21 cellular contexts compared by ENCODE assay signal in the genomic region with DNA sequence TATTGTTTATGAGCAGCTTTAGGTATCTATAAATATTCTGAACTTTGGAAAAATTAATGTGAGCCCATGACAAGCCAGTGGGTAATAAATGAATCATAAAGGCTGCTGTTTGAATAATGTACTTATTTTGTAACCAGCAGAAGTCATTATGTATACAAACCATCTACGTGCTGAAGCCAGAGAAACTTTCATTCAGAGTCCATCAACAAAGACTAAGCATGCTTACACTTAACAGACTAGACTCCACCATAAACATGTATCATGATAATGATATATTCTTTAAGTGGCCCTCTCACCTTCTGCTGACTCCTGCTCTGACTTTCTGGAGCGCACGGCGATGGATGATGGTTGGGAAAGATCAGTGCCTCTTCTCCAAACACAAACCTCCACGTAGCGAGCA.
"Had no signal": no experiment of that assay in that cellular context is flagged by ENCODE, and none has a peak within 500 bp of the region (broad histone marks: within the 10 kb centered on the region; RNA-seq: fewer than 3 reads in every experiment).

No MANE protein-coding gene starts in this region.

- H3K9ac ChIP-seq: parathyroid adenoma had no signal

- H3K4me3 ChIP-seq: colonic mucosa, heart left ventricle, psoas muscle, right lobe of liver, testis, transverse colon had no signal

- H3K4me1 ChIP-seq: colonic mucosa, parathyroid adenoma, psoas muscle, right lobe of liver, testis, transverse colon had no signal

- H3K9me3 ChIP-seq: colonic mucosa, testis had no signal

- ATAC-seq: naive thymus-derived CD4-positive, alpha-beta T cell; psoas muscle; right lobe of liver; stimulated activated naive B cell treated with anti-CD40 and anti-IgM and Interleukin-4, amounts not matched to agents 10 μg/mL and 1 μg/mL and 100 μg/mL, for 72 hours; stimulated activated naive CD8-positive, alpha-beta T cell treated with anti-CD3 and anti-CD28 coated beads, Interleukin-15, amount 100 ng/mL, for 72 hours had no signal

- H3K79me2 ChIP-seq: parathyroid adenoma had no signal

- FAIRE-seq: frontal cortex, islet of Langerhans had no signal

- H3K36me3 ChIP-seq: colonic mucosa, heart left ventricle, right lobe of liver, transverse colon had no signal

- H3K27ac ChIP-seq: colonic mucosa, parathyroid adenoma, psoas muscle, right lobe of liver, testis, transverse colon had no signal

- DNase-seq: cerebellar nuclear complex; colonic mucosa; endodermal cell; heart left ventricle; hypothalamus; kidney glomerular epithelial cell; mammary epithelial cell; naive thymus-derived CD4-positive, alpha-beta T cell; nephron progenitor cell; psoas muscle; retina; right lobe of liver; stimulated activated CD4-positive, alpha-beta T cell treated with anti-CD3 and anti-CD28 coated beads, Interleukin-2, amount 100 ng/mL, for 24 hours; stimulated activated CD4-positive, alpha-beta T cell treated with anti-CD3 and anti-CD28 coated beads, Interleukin-4, amount 100 ng/mL, for 4 hours; stimulated activated naive B cell treated with anti-CD40 and anti-IgM and Interleukin-4, amounts not matched to agents 10 μg/mL and 1 μg/mL and 100 μg/mL, for 72 hours; stimulated activated naive CD8-positive, alpha-beta T cell treated with anti-CD3 and anti-CD28 coated beads, Interleukin-15, amount 100 ng/mL, for 72 hours; testis; transverse colon had no signal

- H3K27me3 ChIP-seq: colonic mucosa, heart left ventricle, right lobe of liver, testis, transverse colon had no signal

- H2AFZ ChIP-seq: parathyroid adenoma had no signal
